Comparison of ENCODE assay signal across 23 cellular contexts in the genomic region with DNA sequence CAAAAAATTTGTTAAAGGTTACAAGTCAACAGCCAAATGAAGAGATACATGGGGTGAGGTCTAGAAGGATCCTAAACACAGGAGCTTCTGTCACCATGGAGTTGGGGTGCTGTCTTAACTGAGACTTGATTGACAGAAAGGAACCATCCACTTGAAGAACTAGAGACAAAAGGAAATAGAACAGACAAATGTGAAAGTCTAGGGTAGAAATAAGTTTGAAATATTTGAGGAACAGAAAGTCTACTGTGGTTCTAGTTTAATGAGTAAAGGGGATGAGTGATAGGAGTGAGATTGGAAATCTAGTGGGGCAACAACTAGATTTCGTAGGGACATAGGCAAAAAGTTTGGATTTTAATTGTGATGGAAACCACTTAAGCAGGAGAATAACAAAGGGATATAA.
"Had no signal": no experiment of that assay in that cellular context is flagged by ENCODE, and none has a peak within 500 bp of the region (broad histone marks: within the 10 kb centered on the region; RNA-seq: fewer than 3 reads in every experiment).

No MANE protein-coding gene starts in this region.

- H3K4me1 ChIP-seq: adrenal gland, heart right ventricle, left lung, thyroid gland had no signal

- H3K9me3 ChIP-seq: adrenal gland, heart right ventricle, left lung, spleen, thyroid gland had no signal

- H3K27ac Mint-ChIP-seq: activated CD8-positive, alpha-beta memory T cell treated with anti-CD3 and anti-CD28 coated beads, Interleukin-2, amount 10 ng/mL, durations not matched to agents 7 days and 5 days; activated CD8-positive, alpha-beta T cell treated with anti-CD3 and anti-CD28 coated beads for 36 hours; activated naive CD8-positive, alpha-beta T cell; naive thymus-derived CD8-positive, alpha-beta T cell; progenitor cell of endocrine pancreas; stimulated activated naive CD8-positive, alpha-beta T cell treated with anti-CD3 and anti-CD28 coated beads, Interleukin-15, Interleukin-2, amounts not matched to agents 100 ng/mL and 50 ng/mL, for 24 hours; T-helper 17 cell had no signal

- H3K27me3 Mint-ChIP-seq: activated CD8-positive, alpha-beta memory T cell treated with anti-CD3 and anti-CD28 coated beads, Interleukin-2, amount 10 ng/mL, durations not matched to agents 7 days and 5 days; activated CD8-positive, alpha-beta T cell treated with anti-CD3 and anti-CD28 coated beads for 36 hours; activated naive CD8-positive, alpha-beta T cell; naive thymus-derived CD8-positive, alpha-beta T cell; progenitor cell of endocrine pancreas; stimulated activated naive CD8-positive, alpha-beta T cell treated with anti-CD3 and anti-CD28 coated beads, Interleukin-15, Interleukin-2, amounts not matched to agents 100 ng/mL and 50 ng/mL, for 24 hours; T-helper 17 cell had no signal

- H3K4me3 ChIP-seq: adrenal gland, heart right ventricle, left lung, spleen, thyroid gland had no signal

- DNase-seq: activated CD4-positive, alpha-beta T cell treated with anti-CD3 and anti-CD28 coated beads for 48 hours; activated CD8-positive, alpha-beta memory T cell treated with anti-CD3 and anti-CD28 coated beads, Interleukin-2, amount 10 ng/mL, durations not matched to agents 7 days and 5 days; activated CD8-positive, alpha-beta T cell treated with anti-CD3 and anti-CD28 coated beads for 36 hours; activated T-cell treated with anti-CD3 and anti-CD28 coated beads for 4 hours; adrenal gland; central memory CD4-positive, alpha-beta T cell; effector CD8-positive, alpha-beta T cell; erythroblast; foreskin fibroblast; heart right ventricle; kidney glomerular epithelial cell; left lung; naive thymus-derived CD8-positive, alpha-beta T cell; retina; spleen; stimulated activated CD4-positive, alpha-beta T cell treated with anti-CD3 and anti-CD28 coated beads, Interleukin-4, amount 100 ng/mL, for 4 hours; substantia nigra; T-helper 17 cell; thyroid gland had no signal

- FAIRE-seq: astrocyte had no signal

- ATAC-seq: activated CD8-positive, alpha-beta memory T cell treated with anti-CD3 and anti-CD28 coated beads, Interleukin-2, amount 10 ng/mL, durations not matched to agents 7 days and 5 days; activated CD8-positive, alpha-beta T cell treated with anti-CD3 and anti-CD28 coated beads for 36 hours; heart right ventricle; left lung; naive thymus-derived CD8-positive, alpha-beta T cell; T-helper 17 cell had no signal

- H3K4me3 Mint-ChIP-seq: activated CD8-positive, alpha-beta memory T cell treated with anti-CD3 and anti-CD28 coated beads, Interleukin-2, amount 10 ng/mL, durations not matched to agents 7 days and 5 days; activated CD8-positive, alpha-beta T cell treated with anti-CD3 and anti-CD28 coated beads for 36 hours; activated naive CD8-positive, alpha-beta T cell; naive thymus-derived CD8-positive, alpha-beta T cell; stimulated activated naive CD8-positive, alpha-beta T cell treated with anti-CD3 and anti-CD28 coated beads, Interleukin-15, Interleukin-2, amounts not matched to agents 100 ng/mL and 50 ng/mL, for 24 hours; T-helper 17 cell had no signal

- H3K9me3 Mint-ChIP-seq: activated CD8-positive, alpha-beta T cell treated with anti-CD3 and anti-CD28 coated beads for 36 hours; stimulated activated naive CD8-positive, alpha-beta T cell treated with anti-CD3 and anti-CD28 coated beads, Interleukin-15, Interleukin-2, amounts not matched to agents 100 ng/mL and 50 ng/mL, for 24 hours had no signal

- H3K27me3 ChIP-seq: adrenal gland, heart right ventricle, left lung, spleen, thyroid gland had no signal

- H3K27ac ChIP-seq: adrenal gland, heart right ventricle, left lung, spleen, thyroid gland had no signal
